In the genomic region with DNA sequence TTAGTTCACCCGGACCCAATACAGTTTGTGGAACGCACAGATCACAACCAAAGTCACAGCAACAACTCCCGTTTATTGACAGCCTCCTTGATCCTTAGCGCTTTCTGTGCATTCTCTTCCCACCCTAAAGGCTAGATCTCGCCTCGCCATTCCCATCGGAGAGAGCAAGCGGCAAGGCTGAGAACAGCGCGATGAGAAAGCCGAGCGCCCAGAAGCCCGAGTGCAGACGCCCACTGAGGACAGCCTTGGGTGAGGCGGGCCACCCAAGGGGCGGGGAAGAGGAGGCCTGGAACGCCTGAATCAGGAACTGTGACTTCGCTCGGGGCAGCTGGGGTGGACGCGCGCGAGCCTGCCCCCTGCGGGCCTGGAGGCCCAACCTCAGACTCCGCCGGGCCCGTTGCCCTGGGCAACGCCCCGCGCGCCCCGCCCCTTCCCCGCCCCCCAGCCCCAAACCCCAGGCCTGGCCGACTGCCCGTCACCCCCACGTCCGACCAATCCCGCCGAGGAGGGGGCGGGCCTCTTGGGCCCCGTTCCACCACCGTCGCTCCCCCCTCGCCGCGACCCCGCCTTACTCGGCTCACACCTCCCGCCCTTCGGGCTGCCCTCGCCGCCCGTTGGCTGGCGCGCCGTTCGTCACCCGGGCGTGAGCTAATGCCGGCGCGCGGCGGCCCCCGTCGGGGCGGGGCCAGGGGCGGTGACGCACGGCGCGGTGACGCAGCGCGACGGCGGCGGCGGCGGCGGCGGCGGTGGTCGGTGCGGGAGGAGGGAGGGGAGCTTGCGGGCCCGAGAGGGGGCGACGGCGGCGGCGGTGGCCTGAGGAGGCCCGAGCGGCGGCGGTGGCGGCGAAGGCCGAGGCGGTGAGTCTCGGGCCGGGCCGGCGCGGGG, we compare ENCODE assay signal across 1 cellular context.
TF ChIP-seq lines count a peak whose summit lies in the region.

A gene with protein sequence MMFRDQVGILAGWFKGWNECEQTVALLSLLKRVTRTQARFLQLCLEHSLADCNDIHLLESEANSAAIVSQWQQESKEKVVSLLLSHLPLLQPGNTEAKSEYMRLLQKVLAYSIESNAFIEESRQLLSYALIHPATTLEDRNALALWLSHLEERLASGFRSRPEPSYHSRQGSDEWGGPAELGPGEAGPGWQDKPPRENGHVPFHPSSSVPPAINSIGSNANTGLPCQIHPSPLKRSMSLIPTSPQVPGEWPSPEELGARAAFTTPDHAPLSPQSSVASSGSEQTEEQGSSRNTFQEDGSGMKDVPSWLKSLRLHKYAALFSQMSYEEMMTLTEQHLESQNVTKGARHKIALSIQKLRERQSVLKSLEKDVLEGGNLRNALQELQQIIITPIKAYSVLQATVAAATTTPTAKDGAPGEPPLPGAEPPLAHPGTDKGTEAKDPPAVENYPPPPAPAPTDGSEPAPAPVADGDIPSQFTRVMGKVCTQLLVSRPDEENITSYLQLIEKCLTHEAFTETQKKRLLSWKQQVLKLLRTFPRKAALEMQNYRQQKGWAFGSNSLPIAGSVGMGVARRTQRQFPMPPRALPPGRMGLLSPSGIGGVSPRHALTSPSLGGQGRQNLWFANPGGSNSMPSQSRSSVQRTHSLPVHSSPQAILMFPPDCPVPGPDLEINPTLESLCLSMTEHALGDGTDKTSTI (plus strand): TSS at position 702 of the 885 bp plus-strand sequence. CDS start 14,473 bp downstream, outside the sequence.

TF ChIP-seq in K562, 482 proteins besides CTCF, POLR2A, EP300 and RAD21 (continued from another document and continues in another):
- TF ChIP-seq TARDBP (IDR thresholded peaks at IDR 0.05) (peak; percentile 65), ZNF766 (CRISPR knock-in tag; conservative IDR thresholded peaks at IDR 0.05) (no peak; the same call in 1 of the 2 replicates), TCFL5 (CRISPR knock-in tag; conservative IDR thresholded peaks at IDR 0.05) (no peak), ZNF780A (CRISPR knock-in tag; IDR thresholded peaks at IDR 0.05) (no peak), PHF8 (IDR thresholded peaks at IDR 0.05; ENCODE audit: borderline replicate concordance, low read length) (peak; percentile 90), ZNF253 (CRISPR knock-in tag; conservative IDR thresholded peaks at IDR 0.05) (no peak), ZNF124 (CRISPR knock-in tag; IDR thresholded peaks at IDR 0.05) (no peak), FOXK2 (conservative IDR thresholded peaks at IDR 0.05 in 1 of 2, IDR thresholded peaks at IDR 0.05 in 1 of 2; ENCODE audit: low read depth in 2 of 2) (peak; percentile 32 to 58; a peak in 1 of 4 replicates), ZNF717 (CRISPR knock-in tag; IDR thresholded peaks at IDR 0.05) (no peak), NEUROD1 (IDR thresholded peaks at IDR 0.05; ENCODE audit: borderline replicate concordance, low read depth, low read length, partially characterized antibody) (peak; percentile 79), IFI16 (CRISPR knock-in tag; IDR thresholded peaks at IDR 0.05) (no peak), CREB1 (IDR thresholded peaks at IDR 0.05) (peak; percentile 78), CREB1 (CRISPR knock-in tag; IDR thresholded peaks at IDR 0.05) (peak; percentile 58; the same call in 1 of the 2 replicates), NFYB (IDR thresholded peaks at IDR 0.05; ENCODE audit: extremely low read depth, insufficient read length) (peak; percentile 76), U2AF2 (optimal IDR thresholded peaks at IDR 0.05; ENCODE audit: low read depth, low read length) (no peak), BCL6 (CRISPR knock-in tag; IDR thresholded peaks at IDR 0.05) (no peak), ZNF445 (CRISPR knock-in tag; IDR thresholded peaks at IDR 0.05; ENCODE audit: low read depth) (no peak), ZNF384 (IDR thresholded peaks at IDR 0.05; ENCODE audit: low read depth, low read length) (no peak), HMG20A (CRISPR knock-in tag; conservative IDR thresholded peaks at IDR 0.05) (no peak), FOXJ3 (CRISPR knock-in tag; IDR thresholded peaks at IDR 0.05) (no peak), KAT7 (CRISPR knock-in tag; IDR thresholded peaks at IDR 0.05; ENCODE audit: borderline replicate concordance) (0 out of 2 replicates have a peak, but pooled peaks have one; percentile 53), ZBED1 (IDR thresholded peaks at IDR 0.05) (no peak)
- TF ChIP-seq, protein P1, sequence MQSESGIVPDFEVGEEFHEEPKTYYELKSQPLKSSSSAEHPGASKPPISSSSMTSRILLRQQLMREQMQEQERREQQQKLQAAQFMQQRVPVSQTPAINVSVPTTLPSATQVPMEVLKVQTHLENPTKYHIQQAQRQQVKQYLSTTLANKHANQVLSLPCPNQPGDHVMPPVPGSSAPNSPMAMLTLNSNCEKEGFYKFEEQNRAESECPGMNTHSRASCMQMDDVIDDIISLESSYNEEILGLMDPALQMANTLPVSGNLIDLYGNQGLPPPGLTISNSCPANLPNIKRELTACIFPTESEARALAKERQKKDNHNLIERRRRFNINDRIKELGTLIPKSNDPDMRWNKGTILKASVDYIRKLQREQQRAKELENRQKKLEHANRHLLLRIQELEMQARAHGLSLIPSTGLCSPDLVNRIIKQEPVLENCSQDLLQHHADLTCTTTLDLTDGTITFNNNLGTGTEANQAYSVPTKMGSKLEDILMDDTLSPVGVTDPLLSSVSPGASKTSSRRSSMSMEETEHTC (IDR thresholded peaks at IDR 0.05) = peak; percentile 16; the same call in 1 of the 2 replicates
- TF ChIP-seq, protein P2, sequence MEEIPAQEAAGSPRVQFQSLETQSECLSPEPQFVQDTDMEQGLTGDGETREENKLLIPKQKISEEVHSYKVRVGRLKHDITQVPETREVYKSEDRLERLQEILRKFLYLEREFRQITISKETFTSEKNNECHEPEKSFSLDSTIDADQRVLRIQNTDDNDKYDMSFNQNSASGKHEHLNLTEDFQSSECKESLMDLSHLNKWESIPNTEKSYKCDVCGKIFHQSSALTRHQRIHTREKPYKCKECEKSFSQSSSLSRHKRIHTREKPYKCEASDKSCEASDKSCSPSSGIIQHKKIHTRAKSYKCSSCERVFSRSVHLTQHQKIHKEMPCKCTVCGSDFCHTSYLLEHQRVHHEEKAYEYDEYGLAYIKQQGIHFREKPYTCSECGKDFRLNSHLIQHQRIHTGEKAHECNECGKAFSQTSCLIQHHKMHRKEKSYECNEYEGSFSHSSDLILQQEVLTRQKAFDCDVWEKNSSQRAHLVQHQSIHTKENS (CRISPR knock-in tag; IDR thresholded peaks at IDR 0.05) = no peak
- TF ChIP-seq, protein P3, sequence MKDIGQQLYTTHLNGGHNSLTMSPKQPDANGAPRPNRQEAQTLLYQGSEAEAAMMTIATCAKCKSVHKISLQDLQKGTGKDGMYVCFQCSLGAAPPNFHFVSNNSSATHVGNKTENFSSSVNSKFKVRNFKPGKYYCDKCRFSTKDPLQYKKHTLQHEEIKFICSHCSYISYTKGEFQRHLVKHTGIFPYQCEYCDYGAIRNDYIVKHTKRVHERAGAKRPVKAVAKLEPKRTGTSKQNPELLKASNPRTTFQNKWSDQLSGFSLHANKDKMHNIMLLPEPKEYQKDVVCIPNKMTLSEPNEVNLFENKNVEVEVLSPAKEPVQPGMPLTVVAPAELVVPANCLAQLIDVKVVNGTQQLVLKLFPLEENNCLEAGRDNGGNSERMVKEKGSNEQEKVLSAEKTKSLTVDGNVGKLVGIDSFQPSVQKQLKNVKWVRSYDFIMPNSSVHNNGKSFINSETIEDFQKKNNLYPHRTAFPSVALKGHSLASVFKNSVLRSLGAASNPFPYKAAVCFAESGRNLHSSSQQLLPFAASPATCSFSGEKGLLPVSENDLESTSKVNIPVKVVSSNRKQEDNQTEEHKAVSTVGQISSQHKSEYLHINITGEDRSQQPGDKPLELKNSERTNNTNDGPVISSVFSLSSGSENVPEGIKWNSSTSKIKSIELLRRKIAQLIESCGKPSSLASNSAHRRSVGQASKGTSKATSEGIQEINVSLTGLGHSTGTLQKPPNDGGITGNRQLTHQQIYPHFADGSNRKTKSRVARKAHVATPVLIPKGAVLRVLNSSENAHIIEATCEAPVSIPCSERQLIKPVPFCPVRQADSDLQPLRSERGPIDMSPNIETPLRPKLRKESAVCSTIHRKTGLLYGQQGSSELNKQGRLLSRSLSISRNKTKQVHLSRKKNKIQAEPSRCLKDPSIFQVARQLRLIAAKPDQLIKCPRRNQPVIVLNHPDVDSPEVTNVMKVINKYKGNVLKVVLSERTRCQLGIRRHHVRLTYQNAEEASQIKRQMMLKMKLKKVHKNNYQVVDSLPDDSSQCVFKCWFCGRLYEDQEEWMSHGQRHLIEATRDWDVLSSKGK (CRISPR knock-in tag; IDR thresholded peaks at IDR 0.05) = no peak
- TF ChIP-seq, protein P4, sequence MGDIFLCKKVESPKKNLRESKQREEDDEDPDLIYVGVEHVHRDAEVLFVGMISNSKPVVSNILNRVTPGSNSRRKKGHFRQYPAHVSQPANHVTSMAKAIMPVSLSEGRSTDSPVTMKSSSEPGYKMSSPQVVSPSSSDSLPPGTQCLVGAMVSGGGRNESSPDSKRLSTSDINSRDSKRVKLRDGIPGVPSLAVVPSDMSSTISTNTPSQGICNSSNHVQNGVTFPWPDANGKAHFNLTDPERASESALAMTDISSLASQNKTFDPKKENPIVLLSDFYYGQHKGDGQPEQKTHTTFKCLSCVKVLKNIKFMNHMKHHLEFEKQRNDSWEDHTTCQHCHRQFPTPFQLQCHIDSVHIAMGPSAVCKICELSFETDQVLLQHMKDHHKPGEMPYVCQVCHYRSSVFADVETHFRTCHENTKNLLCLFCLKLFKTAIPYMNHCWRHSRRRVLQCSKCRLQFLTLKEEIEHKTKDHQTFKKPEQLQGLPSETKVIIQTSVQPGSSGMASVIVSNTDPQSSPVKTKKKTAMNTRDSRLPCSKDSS (IDR thresholded peaks at IDR 0.05; ENCODE audit: low read depth, partially characterized antibody) = no peak
- TF ChIP-seq, protein P5, sequence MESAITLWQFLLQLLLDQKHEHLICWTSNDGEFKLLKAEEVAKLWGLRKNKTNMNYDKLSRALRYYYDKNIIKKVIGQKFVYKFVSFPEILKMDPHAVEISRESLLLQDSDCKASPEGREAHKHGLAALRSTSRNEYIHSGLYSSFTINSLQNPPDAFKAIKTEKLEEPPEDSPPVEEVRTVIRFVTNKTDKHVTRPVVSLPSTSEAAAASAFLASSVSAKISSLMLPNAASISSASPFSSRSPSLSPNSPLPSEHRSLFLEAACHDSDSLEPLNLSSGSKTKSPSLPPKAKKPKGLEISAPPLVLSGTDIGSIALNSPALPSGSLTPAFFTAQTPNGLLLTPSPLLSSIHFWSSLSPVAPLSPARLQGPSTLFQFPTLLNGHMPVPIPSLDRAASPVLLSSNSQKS (CRISPR knock-in tag; IDR thresholded peaks at IDR 0.05) = no peak
- TF ChIP-seq, protein P6, sequence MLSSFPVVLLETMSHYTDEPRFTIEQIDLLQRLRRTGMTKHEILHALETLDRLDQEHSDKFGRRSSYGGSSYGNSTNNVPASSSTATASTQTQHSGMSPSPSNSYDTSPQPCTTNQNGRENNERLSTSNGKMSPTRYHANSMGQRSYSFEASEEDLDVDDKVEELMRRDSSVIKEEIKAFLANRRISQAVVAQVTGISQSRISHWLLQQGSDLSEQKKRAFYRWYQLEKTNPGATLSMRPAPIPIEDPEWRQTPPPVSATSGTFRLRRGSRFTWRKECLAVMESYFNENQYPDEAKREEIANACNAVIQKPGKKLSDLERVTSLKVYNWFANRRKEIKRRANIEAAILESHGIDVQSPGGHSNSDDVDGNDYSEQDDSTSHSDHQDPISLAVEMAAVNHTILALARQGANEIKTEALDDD (IDR thresholded peaks at IDR 0.05) = no peak
- TF ChIP-seq, protein P7, sequence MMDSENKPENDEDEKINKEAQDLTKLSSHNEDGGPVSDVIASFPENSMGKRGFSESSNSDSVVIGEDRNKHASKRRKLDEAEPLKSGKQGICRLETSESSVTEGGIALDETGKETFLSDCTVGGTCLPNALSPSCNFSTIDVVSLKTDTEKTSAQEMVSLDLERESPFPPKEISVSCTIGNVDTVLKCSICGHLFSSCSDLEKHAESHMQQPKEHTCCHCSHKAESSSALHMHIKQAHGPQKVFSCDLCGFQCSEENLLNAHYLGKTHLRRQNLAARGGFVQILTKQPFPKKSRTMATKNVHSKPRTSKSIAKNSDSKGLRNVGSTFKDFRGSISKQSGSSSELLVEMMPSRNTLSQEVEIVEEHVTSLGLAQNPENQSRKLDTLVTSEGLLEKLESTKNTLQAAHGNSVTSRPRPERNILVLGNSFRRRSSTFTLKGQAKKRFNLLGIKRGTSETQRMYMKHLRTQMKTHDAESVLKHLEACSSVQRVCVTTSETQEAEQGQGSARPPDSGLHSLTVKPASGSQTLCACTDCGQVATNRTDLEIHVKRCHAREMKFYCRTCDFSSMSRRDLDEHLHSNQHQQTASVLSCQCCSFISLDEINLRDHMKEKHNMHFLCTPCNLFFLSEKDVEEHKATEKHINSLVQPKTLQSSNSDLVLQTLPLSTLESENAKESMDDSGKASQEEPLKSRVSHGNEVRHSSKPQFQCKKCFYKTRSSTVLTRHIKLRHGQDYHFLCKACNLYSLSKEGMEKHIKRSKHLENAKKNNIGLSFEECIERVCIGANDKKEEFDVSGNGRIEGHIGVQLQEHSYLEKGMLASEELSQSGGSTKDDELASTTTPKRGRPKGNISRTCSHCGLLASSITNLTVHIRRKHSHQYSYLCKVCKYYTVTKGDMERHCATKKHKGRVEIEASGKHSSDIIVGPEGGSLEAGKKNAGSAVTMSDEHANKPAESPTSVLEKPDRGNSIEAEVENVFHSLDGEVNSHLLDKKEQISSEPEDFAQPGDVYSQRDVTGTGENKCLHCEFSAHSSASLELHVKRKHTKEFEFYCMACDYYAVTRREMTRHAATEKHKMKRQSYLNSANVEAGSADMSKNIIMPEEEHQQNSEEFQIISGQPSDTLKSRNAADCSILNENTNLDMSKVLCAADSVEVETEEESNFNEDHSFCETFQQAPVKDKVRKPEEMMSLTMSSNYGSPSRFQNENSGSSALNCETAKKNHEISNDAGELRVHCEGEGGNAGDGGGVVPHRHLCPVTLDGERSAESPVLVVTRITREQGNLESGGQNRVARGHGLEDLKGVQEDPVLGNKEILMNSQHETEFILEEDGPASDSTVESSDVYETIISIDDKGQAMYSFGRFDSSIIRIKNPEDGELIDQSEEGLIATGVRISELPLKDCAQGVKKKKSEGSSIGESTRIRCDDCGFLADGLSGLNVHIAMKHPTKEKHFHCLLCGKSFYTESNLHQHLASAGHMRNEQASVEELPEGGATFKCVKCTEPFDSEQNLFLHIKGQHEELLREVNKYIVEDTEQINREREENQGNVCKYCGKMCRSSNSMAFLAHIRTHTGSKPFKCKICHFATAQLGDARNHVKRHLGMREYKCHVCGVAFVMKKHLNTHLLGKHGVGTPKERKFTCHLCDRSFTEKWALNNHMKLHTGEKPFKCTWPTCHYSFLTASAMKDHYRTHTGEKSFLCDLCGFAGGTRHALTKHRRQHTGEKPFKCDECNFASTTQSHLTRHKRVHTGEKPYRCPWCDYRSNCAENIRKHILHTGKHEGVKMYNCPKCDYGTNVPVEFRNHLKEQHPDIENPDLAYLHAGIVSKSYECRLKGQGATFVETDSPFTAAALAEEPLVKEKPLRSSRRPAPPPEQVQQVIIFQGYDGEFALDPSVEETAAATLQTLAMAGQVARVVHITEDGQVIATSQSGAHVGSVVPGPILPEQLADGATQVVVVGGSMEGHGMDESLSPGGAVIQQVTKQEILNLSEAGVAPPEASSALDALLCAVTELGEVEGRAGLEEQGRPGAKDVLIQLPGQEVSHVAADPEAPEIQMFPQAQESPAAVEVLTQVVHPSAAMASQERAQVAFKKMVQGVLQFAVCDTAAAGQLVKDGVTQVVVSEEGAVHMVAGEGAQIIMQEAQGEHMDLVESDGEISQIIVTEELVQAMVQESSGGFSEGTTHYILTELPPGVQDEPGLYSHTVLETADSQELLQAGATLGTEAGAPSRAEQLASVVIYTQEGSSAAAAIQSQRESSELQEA (IDR thresholded peaks at IDR 0.05; ENCODE audit: low read depth) = no peak
- TF ChIP-seq, protein P8, sequence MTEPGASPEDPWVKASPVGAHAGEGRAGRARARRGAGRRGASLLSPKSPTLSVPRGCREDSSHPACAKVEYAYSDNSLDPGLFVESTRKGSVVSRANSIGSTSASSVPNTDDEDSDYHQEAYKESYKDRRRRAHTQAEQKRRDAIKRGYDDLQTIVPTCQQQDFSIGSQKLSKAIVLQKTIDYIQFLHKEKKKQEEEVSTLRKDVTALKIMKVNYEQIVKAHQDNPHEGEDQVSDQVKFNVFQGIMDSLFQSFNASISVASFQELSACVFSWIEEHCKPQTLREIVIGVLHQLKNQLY (CRISPR knock-in tag; conservative IDR thresholded peaks at IDR 0.05) = no peak
